Comparison of ENCODE assay signal across 17 cellular contexts in genomic region chr3:37458162-37458895, GRCh38. TPM values are rescaled to one million over a fixed set of nuclear protein-coding genes. Genes with fewer than 3 reads are reported as not detected.
DNase-seq lines count a peak whose midpoint lies in the region; ATAC-seq and TF ChIP-seq lines count a peak whose summit lies in the region.
"Had no signal": no experiment of that assay in that cellular context is flagged by ENCODE, and none has a peak within 500 bp of the region (broad histone marks: within the 10 kb centered on the region; RNA-seq: fewer than 3 reads in every experiment).

No MANE protein-coding gene starts in this region.

- peak overlapping the region; percentile 42 for H3K14ac ChIP-seq in neuronal stem cell (ENCODE audit: low read length)

- peak; percentile 32 for DNase-seq in ELF-1 (ENCODE audit: low read depth, low spot score)
- peak; percentile 37 for DNase-seq in NB4 (ENCODE audit: low read depth)
- no peak for DNase-seq in neuronal stem cell (ENCODE audit: low spot score)
- DNase-seq in HUDEP-2 (lab: John Stamatoyannopoulos, UW; ENCODE audit: unreplicated experiment in 76 of 76), result no peak
- DNase-seq in 8988T, result no peak
- no peak for DNase-seq in GM19240 (ENCODE audit: insufficient read length, low spot score)
- no peak for DNase-seq in natural killer cell
- DNase-seq: activated CD4-positive, alpha-beta T cell treated with anti-CD3 and anti-CD28 coated beads for 4 hours; activated gamma-delta T cell treated with Interleukin-2 at 50 U/mL for 16 hours; NCI-H1105; NCI-H69; nephron progenitor cell; stimulated activated CD4-positive, alpha-beta T cell treated with anti-CD3 and anti-CD28 coated beads, Interleukin-12 subunit alpha, Interleukin-12 subunit beta, amount 100 ng/mL, for 4 hours; stimulated activated CD8-positive, alpha-beta memory T cell treated with anti-CD3 and anti-CD28 coated beads, Interleukin-4, amount 100 ng/mL, for 48 hours had no signal

- H4K8ac ChIP-seq in neuronal stem cell (ENCODE audit: low read depth, low read length), result no peak overlapping the region

- H3K27ac Mint-ChIP-seq in natural killer cell, result no peak overlapping the region
- H3K27ac Mint-ChIP-seq: nephron progenitor cell had no signal

- H4K91ac ChIP-seq in neuronal stem cell (ENCODE audit: low read depth, low read length, poor library complexity), result no peak overlapping the region

- no peaks in the 10 kb centered on the region for H3K79me1 ChIP-seq in neuronal stem cell (ENCODE audit: low read depth, low read length)

- H3K18ac ChIP-seq in neuronal stem cell (ENCODE audit: low read length), result no peak overlapping the region

- no peaks in the 10 kb centered on the region for H3K9me3 Mint-ChIP-seq in natural killer cell
- H3K9me3 Mint-ChIP-seq: central memory CD8-positive, alpha-beta T cell had no signal

- H3K4me3 ChIP-seq in NB4 (ENCODE audit: low read depth, low read length) (no peak overlapping the region), neuronal stem cell (ENCODE audit: low read length in 2 of 2) (no peak overlapping the region)

- TF ChIP-seq POLR2A in NB4 (IDR thresholded peaks at IDR 0.05; ENCODE audit: extremely low read depth, insufficient read length), result no peak

- intact Hi-C loops in natural killer cell (cut with micrococcal nuclease), result no loop called here

- H3K4me3 Mint-ChIP-seq in natural killer cell, result no peak overlapping the region
- H3K4me3 Mint-ChIP-seq: central memory CD8-positive, alpha-beta T cell; nephron progenitor cell had no signal

- ATAC-seq in esophagus mucosa (peak; percentile 79), natural killer cell (no peak)

- peaks cover 45 to 72% of the 10 kb centered on the region in 2 donors for H3K27me3 Mint-ChIP-seq in natural killer cell (ENCODE audit: low read depth in 2 of 2)

- no peak overlapping the region for H2BK15ac ChIP-seq in neuronal stem cell (ENCODE audit: low read length)

- no peak overlapping the region for H3K4me2 ChIP-seq in neuronal stem cell (ENCODE audit: insufficient read depth, low read length, poor library complexity, severe bottlenecking)

- H2BK12ac ChIP-seq in neuronal stem cell (ENCODE audit: low read length), result no peak overlapping the region

- WGBS in neuronal stem cell (ENCODE audit: extremely low coverage in 2 of 2, insufficient read length in 2 of 2, insufficient replicate concordance in 1 of 2), 2 donors, result no CpG with 5 or more reads among the region's 6 CpGs

- H3K4me1 Mint-ChIP-seq in natural killer cell, result peaks cover 5 to 7% of the 10 kb centered on the region in 2 donors

- TF ChIP-seq CTCF in NB4 (IDR thresholded peaks at IDR 0.05; ENCODE audit: low read depth, low read length), result no peak
- no peak for TF ChIP-seq CTCF in natural killer cell (IDR thresholded peaks at IDR 0.05)

- H3K27ac ChIP-seq in neuronal stem cell (replicated peaks; ENCODE audit: low read length), result no peak overlapping the region
- H3K27ac ChIP-seq: C4-2B had no signal

- H2BK5ac ChIP-seq in neuronal stem cell (ENCODE audit: low read length), result no peak overlapping the region

- H3K4ac ChIP-seq in neuronal stem cell (ENCODE audit: low read length), result no peak overlapping the region

- H2AFZ ChIP-seq in neuronal stem cell (ENCODE audit: low read length), result no peak overlapping the region

- no peaks in the 10 kb centered on the region for H3K36me3 ChIP-seq in neuronal stem cell (replicated peaks in 1 of 2; ENCODE audit: control insufficient read depth in 2 of 2, insufficient read depth in 2 of 2, low read length in 2 of 2)

- H2BK120ac ChIP-seq in neuronal stem cell (ENCODE audit: low read depth, low read length), result no peak overlapping the region

- H3K23ac ChIP-seq in neuronal stem cell (ENCODE audit: low read depth, low read length, poor library complexity), result no peak overlapping the region

- no peaks in the 10 kb centered on the region for H3K36me3 Mint-ChIP-seq in natural killer cell

- H3K9me3 ChIP-seq in neuronal stem cell (replicated peaks in 1 of 2; ENCODE audit: control insufficient read depth in 2 of 2, insufficient read depth in 1 of 2, low read depth in 1 of 2, low read length in 2 of 2), result peaks cover 0 to 3% of the 10 kb centered on the region in 2 donors

- no peak overlapping the region for H3K9ac ChIP-seq in neuronal stem cell (ENCODE audit: low read depth, low read length, poor library complexity)

- H2AK5ac ChIP-seq in neuronal stem cell (ENCODE audit: low read depth, low read length), result no peak overlapping the region

- peaks cover 0 to 17% of the 10 kb centered on the region in 2 donors for H3K4me1 ChIP-seq in neuronal stem cell (ENCODE audit: control insufficient read depth in 2 of 2, insufficient read depth in 1 of 2, low read depth in 1 of 2, low read length in 2 of 2)

- peaks cover 0 to 6% (median 0%) of the 10 kb centered on the region in 3 experiments for H3K27me3 ChIP-seq in neuronal stem cell (ENCODE audit: control insufficient read depth in 3 of 3, insufficient read depth in 3 of 3, low read depth in 1 of 3, low read length in 3 of 3)

RNA-seq across cellular contexts. Expression of gene ITGA9, which starts 6.4 kb away (rescaled TPM):
- total RNA-seq in esophagus mucosa (2.4 TPM), natural killer cell (1 to 10 TPM in 1 of 3 donors, under 1 TPM in 2; 0.05 to 2.6 (median 0.52) TPM)
- polyA plus RNA-seq in neuronal stem cell (2013, experiment 1 of 2), result 0.25 TPM
- polyA plus RNA-seq in neuronal stem cell (2013, experiment 2 of 2), result 0.35 TPM

Comparison
In these comparisons a context has a peak if more than half of its experiments do, and no peak if none do; other contexts are left out.
1. DNase-seq: peak in ELF-1 (single experiment) and NB4 (single experiment); none in neuronal stem cell (single experiment), HUDEP-2 (0 of 76), 8988T (single experiment), GM19240 (single experiment) and natural killer cell (single experiment).